8 cellular contexts compared by ENCODE assay signal in the genomic region with DNA sequence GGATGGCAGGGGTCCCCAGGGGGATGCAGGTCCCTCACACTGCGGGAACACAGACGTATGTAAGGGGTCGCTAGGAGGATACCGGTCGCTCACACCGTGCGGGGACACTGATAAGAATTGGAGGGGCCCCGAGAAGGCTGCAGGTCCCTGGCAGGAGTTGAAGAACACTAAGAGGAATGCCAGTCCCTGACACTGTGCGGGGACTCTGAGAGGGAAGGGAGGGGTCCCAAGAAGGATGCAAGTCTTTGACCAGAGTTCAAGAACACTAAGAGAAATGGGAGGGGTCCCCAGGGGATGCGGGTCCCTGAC. TPM values are rescaled to one million over a fixed set of nuclear protein-coding genes. Genes with fewer than 3 reads are reported as not detected.
DNase-seq lines count a peak whose midpoint lies in the region; ATAC-seq and TF ChIP-seq lines count a peak whose summit lies in the region.

No MANE protein-coding gene starts in this region.

- H3K27me3 ChIP-seq in Peyer's patch (no peaks in the 10 kb centered on the region), esophagus squamous epithelium (no peaks in the 10 kb centered on the region), psoas muscle (ENCODE audit: insufficient read depth in 3 of 3, low read length in 2 of 3) (no peaks in the 10 kb centered on the region)

- peaks cover 0 to 3% (median 0%) of the 10 kb centered on the region in 3 donors for H3K36me3 ChIP-seq in Peyer's patch
- peaks cover 0 to 12% (median 0%) of the 10 kb centered on the region in 3 donors for H3K36me3 ChIP-seq in esophagus squamous epithelium
- peaks cover 4 to 18% of the 10 kb centered on the region in 2 donors for H3K36me3 ChIP-seq in psoas muscle (ENCODE audit: insufficient read depth in 1 of 2, low read depth in 1 of 2)

- DNase-seq in GM12865 (ENCODE audit: low read depth) (no peak), Peyer's patch (peak in 1 of 3 donors; percentile 46), esophagus squamous epithelium (lab: John Stamatoyannopoulos, UW) (no peak), psoas muscle (no peak), AG20443 (ENCODE audit: low spot score) (no peak), mesenteric fat pad (ENCODE audit: low spot score) (no peak)

- peaks cover 0 to 9% (median 5%) of the 10 kb centered on the region in 4 donors for H3K4me1 ChIP-seq in Peyer's patch
- H3K4me1 ChIP-seq in esophagus squamous epithelium, result peaks cover 9 to 31% (median 11%) of the 10 kb centered on the region in 3 donors
- H3K4me1 ChIP-seq in psoas muscle, result peaks cover 19% of the 10 kb centered on the region

- no peak for TF ChIP-seq POLR2A in Peyer's patch (IDR thresholded peaks at IDR 0.05)
- TF ChIP-seq POLR2A in esophagus squamous epithelium (IDR thresholded peaks at IDR 0.05), result no peak

- ATAC-seq in psoas muscle, result no peak
- no peak for ATAC-seq in GM18873 (IDR thresholded peaks at IDR 0.05; ENCODE audit: low FRiP score, unreplicated experiment)
- ATAC-seq in HG03520 (IDR thresholded peaks at IDR 0.05; ENCODE audit: unreplicated experiment), result no peak

- WGBS in esophagus squamous epithelium, 2 donors, result 0% methylated on average over 5 to 10 of the region's 10 CpGs
- WGBS in psoas muscle, 3 donors, result 2% methylated on average over 10 of the region's 10 CpGs

- H3K27ac ChIP-seq in Peyer's patch, result peak overlapping the region; percentile 72 to 83 (median 76)
- H3K27ac ChIP-seq in esophagus squamous epithelium, result peak overlapping the region; percentile 73 to 92 (median 85)
- peak overlapping the region; percentile 90 for H3K27ac ChIP-seq in psoas muscle

- H3K4me3 ChIP-seq in GM12865 (ENCODE audit: low read depth, low read length), result peak overlapping the region; percentile 88
- peak overlapping the region; percentile 86 to 97 (median 94) for H3K4me3 ChIP-seq in Peyer's patch
- peak overlapping the region; percentile 69 to 100 (median 84) for H3K4me3 ChIP-seq in esophagus squamous epithelium
- peak overlapping the region; percentile 96 for H3K4me3 ChIP-seq in psoas muscle

- H3K9me3 ChIP-seq in Peyer's patch, result no peaks in the 10 kb centered on the region
- H3K9me3 ChIP-seq in esophagus squamous epithelium, result no peaks in the 10 kb centered on the region
- H3K9me3 ChIP-seq in psoas muscle, result no peaks in the 10 kb centered on the region

- TF ChIP-seq CTCF in GM12865 (IDR thresholded peaks at IDR 0.05; ENCODE audit: insufficient read depth, low read depth, low read length, missing control alignments) (no peak), Peyer's patch (IDR thresholded peaks at IDR 0.05) (no peak), esophagus squamous epithelium (IDR thresholded peaks at IDR 0.05) (no peak), psoas muscle (IDR thresholded peaks at IDR 0.05) (no peak)

- intact Hi-C loops in esophagus squamous epithelium (cut with DNase I), result no loop called here
- intact Hi-C loops in psoas muscle (cut with DNase I), result loop anchor here (5.0 to 10.0 kb wide), 6 partner anchors 152 to 604 kb away; partner anchors contain the start of gene MRTFB (in 2 of the 2)

RNA-seq across cellular contexts. Expression of gene ERCC4, which starts 0.5 kb away (rescaled TPM):
- total RNA-seq in Peyer's patch (10 to 100 TPM in 1 of 4 donors, 1 to 10 TPM in 3; 2.5 to 13.2 (median 4.8) TPM), esophagus squamous epithelium (1 to 10 TPM; 4.4 to 8.2 (median 4.8) TPM), psoas muscle (10 to 100 TPM in 1 of 4 donors, 1 to 10 TPM in 3; 6.8 to 10.8 (median 8.8) TPM), mesenteric fat pad (12.2 TPM)
- polyA plus RNA-seq in psoas muscle, result 1 to 10 TPM; 2.4 to 8.7 (median 2.5) TPM
